ENCODE assay signal across 1 cellular context in genomic region chr11:18501629-18502028, GRCh38.
A peak's percentile ranks its signal among the peaks of the same experiment; 100 is the strongest.
TF ChIP-seq lines count a peak whose summit lies in the region.

No MANE protein-coding gene starts in this region.

TF ChIP-seq in K562, 482 proteins besides CTCF, POLR2A, EP300 and RAD21 (continued from another document):
- TF ChIP-seq ATF3 (IDR thresholded peaks at IDR 0.05): 0 out of 2 replicates have a peak, but pooled peaks have one; percentile 13
- TF ChIP-seq ATF3 (CRISPR knock-in tag; conservative IDR thresholded peaks at IDR 0.05): no peak
